ENCODE assay signal across 1 cellular context in the genomic region with DNA sequence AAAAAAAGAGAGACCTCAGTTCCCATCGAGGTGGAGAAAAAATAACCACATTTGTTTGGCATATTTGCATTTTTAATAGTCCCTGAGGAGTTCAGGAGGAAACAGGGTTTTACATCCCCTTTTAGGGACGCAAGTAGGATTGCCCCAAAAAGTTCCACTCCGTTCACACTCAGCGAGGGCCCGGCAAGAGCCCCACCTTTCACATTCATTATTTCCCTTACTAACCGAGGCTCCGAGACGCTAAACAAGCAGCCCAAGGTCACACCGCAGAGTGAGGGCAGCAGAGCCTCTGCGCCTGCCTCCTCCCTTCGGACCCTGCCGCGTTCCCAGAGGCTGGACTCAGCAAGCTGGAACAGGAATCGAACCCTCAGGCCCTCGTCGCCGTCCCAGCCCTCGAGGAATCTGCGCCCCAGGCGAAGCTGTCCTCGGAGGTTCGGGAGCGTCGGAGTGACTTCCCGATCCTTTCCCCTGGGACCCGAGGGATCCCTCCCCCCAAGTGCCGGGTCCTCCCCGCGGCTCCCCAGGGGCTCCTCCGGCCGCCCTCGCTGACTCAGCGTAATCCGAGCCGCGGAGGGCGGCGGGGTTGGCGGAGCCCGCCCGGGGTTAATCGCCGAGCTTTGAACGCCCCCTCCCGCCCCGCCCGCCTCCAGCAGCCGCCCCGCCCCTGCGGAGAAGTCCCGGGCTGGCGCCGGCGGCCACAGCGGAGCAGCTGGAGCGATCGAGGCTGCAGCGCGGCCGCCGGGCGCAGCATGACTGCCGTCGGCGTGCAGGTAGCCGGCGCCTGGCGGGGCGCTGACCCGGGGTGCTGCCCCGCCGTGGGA.
TF ChIP-seq lines count a peak whose summit lies in the region.

A gene with protein sequence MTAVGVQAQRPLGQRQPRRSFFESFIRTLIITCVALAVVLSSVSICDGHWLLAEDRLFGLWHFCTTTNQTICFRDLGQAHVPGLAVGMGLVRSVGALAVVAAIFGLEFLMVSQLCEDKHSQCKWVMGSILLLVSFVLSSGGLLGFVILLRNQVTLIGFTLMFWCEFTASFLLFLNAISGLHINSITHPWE (plus strand): TSS at position 700 of the 821 bp plus-strand sequence. CDS start 50 bp downstream, at position 750.

TF ChIP-seq in HepG2, 621 proteins besides CTCF, POLR2A, EP300 and RAD21 (continued from another document and continues in another):
- TF ChIP-seq, protein P1, sequence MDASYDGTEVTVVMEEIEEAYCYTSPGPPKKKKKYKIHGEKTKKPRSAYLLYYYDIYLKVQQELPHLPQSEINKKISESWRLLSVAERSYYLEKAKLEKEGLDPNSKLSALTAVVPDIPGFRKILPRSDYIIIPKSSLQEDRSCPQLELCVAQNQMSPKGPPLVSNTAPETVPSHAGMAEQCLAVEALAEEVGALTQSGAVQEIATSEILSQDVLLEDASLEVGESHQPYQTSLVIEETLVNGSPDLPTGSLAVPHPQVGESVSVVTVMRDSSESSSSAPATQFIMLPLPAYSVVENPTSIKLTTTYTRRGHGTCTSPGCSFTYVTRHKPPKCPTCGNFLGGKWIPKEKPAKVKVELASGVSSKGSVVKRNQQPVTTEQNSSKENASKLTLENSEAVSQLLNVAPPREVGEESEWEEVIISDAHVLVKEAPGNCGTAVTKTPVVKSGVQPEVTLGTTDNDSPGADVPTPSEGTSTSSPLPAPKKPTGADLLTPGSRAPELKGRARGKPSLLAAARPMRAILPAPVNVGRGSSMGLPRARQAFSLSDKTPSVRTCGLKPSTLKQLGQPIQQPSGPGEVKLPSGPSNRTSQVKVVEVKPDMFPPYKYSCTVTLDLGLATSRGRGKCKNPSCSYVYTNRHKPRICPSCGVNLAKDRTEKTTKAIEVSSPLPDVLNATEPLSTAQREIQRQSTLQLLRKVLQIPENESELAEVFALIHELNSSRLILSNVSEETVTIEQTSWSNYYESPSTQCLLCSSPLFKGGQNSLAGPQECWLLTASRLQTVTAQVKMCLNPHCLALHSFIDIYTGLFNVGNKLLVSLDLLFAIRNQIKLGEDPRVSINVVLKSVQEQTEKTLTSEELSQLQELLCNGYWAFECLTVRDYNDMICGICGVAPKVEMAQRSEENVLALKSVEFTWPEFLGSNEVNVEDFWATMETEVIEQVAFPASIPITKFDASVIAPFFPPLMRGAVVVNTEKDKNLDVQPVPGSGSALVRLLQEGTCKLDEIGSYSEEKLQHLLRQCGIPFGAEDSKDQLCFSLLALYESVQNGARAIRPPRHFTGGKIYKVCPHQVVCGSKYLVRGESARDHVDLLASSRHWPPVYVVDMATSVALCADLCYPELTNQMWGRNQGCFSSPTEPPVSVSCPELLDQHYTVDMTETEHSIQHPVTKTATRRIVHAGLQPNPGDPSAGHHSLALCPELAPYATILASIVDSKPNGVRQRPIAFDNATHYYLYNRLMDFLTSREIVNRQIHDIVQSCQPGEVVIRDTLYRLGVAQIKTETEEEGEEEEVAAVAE (CRISPR knock-in tag; IDR thresholded peaks at IDR 0.05; ENCODE audit: borderline replicate concordance) = peak; percentile 41; the same call in 1 of the 2 replicates
- TF ChIP-seq, protein P2, sequence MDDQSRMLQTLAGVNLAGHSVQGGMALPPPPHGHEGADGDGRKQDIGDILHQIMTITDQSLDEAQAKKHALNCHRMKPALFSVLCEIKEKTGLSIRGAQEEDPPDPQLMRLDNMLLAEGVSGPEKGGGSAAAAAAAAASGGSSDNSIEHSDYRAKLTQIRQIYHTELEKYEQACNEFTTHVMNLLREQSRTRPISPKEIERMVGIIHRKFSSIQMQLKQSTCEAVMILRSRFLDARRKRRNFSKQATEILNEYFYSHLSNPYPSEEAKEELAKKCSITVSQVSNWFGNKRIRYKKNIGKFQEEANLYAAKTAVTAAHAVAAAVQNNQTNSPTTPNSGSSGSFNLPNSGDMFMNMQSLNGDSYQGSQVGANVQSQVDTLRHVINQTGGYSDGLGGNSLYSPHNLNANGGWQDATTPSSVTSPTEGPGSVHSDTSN (CRISPR knock-in tag; IDR thresholded peaks at IDR 0.05; ENCODE audit: borderline replicate concordance) = 0 out of 2 replicates have a peak, but pooled peaks have one; percentile 26
- TF ChIP-seq XRCC5 (optimal IDR thresholded peaks at IDR 0.05; ENCODE audit: low read length) = peak; percentile 78
- TF ChIP-seq ZNF230 (CRISPR knock-in tag; IDR thresholded peaks at IDR 0.05) = peak; percentile 91; the same call in 1 of the 2 replicates
- peak; percentile 78; the same call in 1 of the 2 replicates for TF ChIP-seq ZNF331 (CRISPR knock-in tag; IDR thresholded peaks at IDR 0.05)
- no peak for TF ChIP-seq ZNF335 (CRISPR knock-in tag; IDR thresholded peaks at IDR 0.05)
- peak; percentile 89; the same call in 1 of the 2 replicates for TF ChIP-seq ZNF607 (CRISPR knock-in tag; IDR thresholded peaks at IDR 0.05; ENCODE audit: borderline replicate concordance)
- no peak for TF ChIP-seq NONO (IDR thresholded peaks at IDR 0.05)
- peak; percentile 84 for TF ChIP-seq NONO (CRISPR knock-in tag; conservative IDR thresholded peaks at IDR 0.05)
- TF ChIP-seq MED8 (CRISPR knock-in tag; IDR thresholded peaks at IDR 0.05; ENCODE audit: insufficient replicate concordance) = peak; percentile 65
- no peak for TF ChIP-seq SOX6 (IDR thresholded peaks at IDR 0.05)
- TF ChIP-seq SOX6 (CRISPR knock-in tag; IDR thresholded peaks at IDR 0.05) = peak; percentile 87
- TF ChIP-seq FOXA1 (IDR thresholded peaks at IDR 0.05) = no peak
- peak; percentile 34; the same call in 1 of the 2 replicates for TF ChIP-seq FOXA1 (CRISPR knock-in tag; IDR thresholded peaks at IDR 0.05)
- peak; percentile 77 for TF ChIP-seq ERF (CRISPR knock-in tag; IDR thresholded peaks at IDR 0.05)
- no peak for TF ChIP-seq SMC3 (IDR thresholded peaks at IDR 0.05; ENCODE audit: low read length)
- peak; percentile 95 for TF ChIP-seq ZNF746 (CRISPR knock-in tag; IDR thresholded peaks at IDR 0.05)
- peak; percentile 86; the same call in 1 of the 2 replicates for TF ChIP-seq ZSCAN30 (CRISPR knock-in tag; IDR thresholded peaks at IDR 0.05)
- 0 out of 2 replicates have a peak, but pooled peaks have one; percentile 11 for TF ChIP-seq JUND (CRISPR knock-in tag; IDR thresholded peaks at IDR 0.05)
- peak; percentile 80; the same call in 1 of the 2 replicates for TF ChIP-seq KDM5B (CRISPR knock-in tag; IDR thresholded peaks at IDR 0.05; ENCODE audit: borderline replicate concordance)
- no peak for TF ChIP-seq CHCHD3 (CRISPR knock-in tag; IDR thresholded peaks at IDR 0.05)
- peak; percentile 91 for TF ChIP-seq ZNF414 (CRISPR knock-in tag; IDR thresholded peaks at IDR 0.05)
- TF ChIP-seq SALL1 (CRISPR knock-in tag; IDR thresholded peaks at IDR 0.05) = peak; percentile 77
- TF ChIP-seq TCF12 (IDR thresholded peaks at IDR 0.05) = no peak
- TF ChIP-seq TCF12 (CRISPR knock-in tag; IDR thresholded peaks at IDR 0.05) = peak; percentile 61; the same call in 1 of the 2 replicates
- TF ChIP-seq, protein P3, sequence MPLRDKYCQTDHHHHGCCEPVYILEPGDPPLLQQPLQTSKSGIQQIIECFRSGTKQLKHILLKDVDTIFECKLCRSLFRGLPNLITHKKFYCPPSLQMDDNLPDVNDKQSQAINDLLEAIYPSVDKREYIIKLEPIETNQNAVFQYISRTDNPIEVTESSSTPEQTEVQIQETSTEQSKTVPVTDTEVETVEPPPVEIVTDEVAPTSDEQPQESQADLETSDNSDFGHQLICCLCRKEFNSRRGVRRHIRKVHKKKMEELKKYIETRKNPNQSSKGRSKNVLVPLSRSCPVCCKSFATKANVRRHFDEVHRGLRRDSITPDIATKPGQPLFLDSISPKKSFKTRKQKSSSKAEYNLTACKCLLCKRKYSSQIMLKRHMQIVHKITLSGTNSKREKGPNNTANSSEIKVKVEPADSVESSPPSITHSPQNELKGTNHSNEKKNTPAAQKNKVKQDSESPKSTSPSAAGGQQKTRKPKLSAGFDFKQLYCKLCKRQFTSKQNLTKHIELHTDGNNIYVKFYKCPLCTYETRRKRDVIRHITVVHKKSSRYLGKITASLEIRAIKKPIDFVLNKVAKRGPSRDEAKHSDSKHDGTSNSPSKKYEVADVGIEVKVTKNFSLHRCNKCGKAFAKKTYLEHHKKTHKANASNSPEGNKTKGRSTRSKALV (CRISPR knock-in tag; IDR thresholded peaks at IDR 0.05) = peak; percentile 62
- 0 out of 2 replicates have a peak, but pooled peaks have one; percentile 39 for TF ChIP-seq ZNF232 (CRISPR knock-in tag; IDR thresholded peaks at IDR 0.05; ENCODE audit: borderline replicate concordance)
- TF ChIP-seq ZNF263 (CRISPR knock-in tag; IDR thresholded peaks at IDR 0.05) = peak; percentile 98
- TF ChIP-seq, protein P4, sequence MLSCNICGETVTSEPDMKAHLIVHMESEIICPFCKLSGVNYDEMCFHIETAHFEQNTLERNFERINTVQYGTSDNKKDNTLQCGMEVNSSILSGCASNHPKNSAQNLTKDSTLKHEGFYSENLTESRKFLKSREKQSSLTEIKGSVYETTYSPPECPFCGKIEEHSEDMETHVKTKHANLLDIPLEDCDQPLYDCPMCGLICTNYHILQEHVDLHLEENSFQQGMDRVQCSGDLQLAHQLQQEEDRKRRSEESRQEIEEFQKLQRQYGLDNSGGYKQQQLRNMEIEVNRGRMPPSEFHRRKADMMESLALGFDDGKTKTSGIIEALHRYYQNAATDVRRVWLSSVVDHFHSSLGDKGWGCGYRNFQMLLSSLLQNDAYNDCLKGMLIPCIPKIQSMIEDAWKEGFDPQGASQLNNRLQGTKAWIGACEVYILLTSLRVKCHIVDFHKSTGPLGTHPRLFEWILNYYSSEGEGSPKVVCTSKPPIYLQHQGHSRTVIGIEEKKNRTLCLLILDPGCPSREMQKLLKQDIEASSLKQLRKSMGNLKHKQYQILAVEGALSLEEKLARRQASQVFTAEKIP (CRISPR knock-in tag; IDR thresholded peaks at IDR 0.05; ENCODE audit: borderline replicate concordance) = no peak
- TF ChIP-seq ZNF691 (CRISPR knock-in tag; IDR thresholded peaks at IDR 0.05; ENCODE audit: borderline replicate concordance, low read depth) = 0 out of 2 replicates have a peak, but pooled peaks have one; percentile 91
- peak; percentile 50; the same call in 1 of the 2 replicates for TF ChIP-seq ZNF773 (CRISPR knock-in tag; IDR thresholded peaks at IDR 0.05; ENCODE audit: borderline replicate concordance)
- peak; percentile 48 for TF ChIP-seq ZFX (CRISPR knock-in tag; IDR thresholded peaks at IDR 0.05; ENCODE audit: low read depth)
- TF ChIP-seq HNRNPK (IDR thresholded peaks at IDR 0.05; ENCODE audit: low read depth, low read length, poor library complexity, severe bottlenecking) = peak; percentile 78
- TF ChIP-seq NBN (conservative IDR thresholded peaks at IDR 0.05) = no peak
- peak; percentile 92 for TF ChIP-seq ZNF292 (CRISPR knock-in tag; IDR thresholded peaks at IDR 0.05; ENCODE audit: borderline replicate concordance, low read depth)
- peak; percentile 59; the same call in 1 of the 2 replicates for TF ChIP-seq PHF8 (CRISPR knock-in tag; IDR thresholded peaks at IDR 0.05)
- TF ChIP-seq NR2F1 (CRISPR knock-in tag; IDR thresholded peaks at IDR 0.05) = peak; percentile 53 to 64; a peak in 2 of 4 replicates
- TF ChIP-seq, protein P5, sequence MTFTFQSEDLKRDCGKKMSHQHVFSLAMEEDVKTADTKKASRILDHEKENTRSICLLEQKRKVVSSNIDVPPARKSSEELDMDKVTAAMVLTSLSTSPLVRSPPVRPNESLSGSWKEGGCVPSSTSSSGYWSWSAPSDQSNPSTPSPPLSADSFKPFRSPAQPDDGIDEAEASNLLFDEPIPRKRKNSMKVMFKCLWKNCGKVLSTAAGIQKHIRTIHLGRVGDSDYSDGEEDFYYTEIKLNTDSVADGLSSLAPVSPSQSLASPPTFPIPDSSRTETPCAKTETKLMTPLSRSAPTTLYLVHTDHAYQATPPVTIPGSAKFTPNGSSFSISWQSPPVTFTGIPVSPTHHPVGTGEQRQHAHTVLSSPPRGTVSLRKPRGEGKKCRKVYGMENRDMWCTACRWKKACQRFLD (CRISPR knock-in tag; IDR thresholded peaks at IDR 0.05; ENCODE audit: borderline replicate concordance) = 0 out of 2 replicates have a peak, but pooled peaks have one; percentile 85
- no peak for TF ChIP-seq ZNF205 (CRISPR knock-in tag; IDR thresholded peaks at IDR 0.05)
- TF ChIP-seq ZNF484 (CRISPR knock-in tag; IDR thresholded peaks at IDR 0.05; ENCODE audit: borderline replicate concordance, low read depth) = no peak
- TF ChIP-seq HOXA3 (CRISPR knock-in tag; IDR thresholded peaks at IDR 0.05) = peak; percentile 78
- no peak for TF ChIP-seq HCFC1 (IDR thresholded peaks at IDR 0.05; ENCODE audit: low read depth, low read length)
- TF ChIP-seq NFE2 (CRISPR knock-in tag; IDR thresholded peaks at IDR 0.05) = peak; percentile 83
- peak; percentile 17; the same call in 1 of the 2 replicates for TF ChIP-seq ZNF431 (CRISPR knock-in tag; IDR thresholded peaks at IDR 0.05; ENCODE audit: borderline replicate concordance, low read depth)
- TF ChIP-seq RARA (CRISPR knock-in tag; IDR thresholded peaks at IDR 0.05) = peak; percentile 86
- TF ChIP-seq GLI4 (CRISPR knock-in tag; IDR thresholded peaks at IDR 0.05; ENCODE audit: borderline replicate concordance) = peak; percentile 71; the same call in 1 of the 2 replicates
- peak; percentile 92 for TF ChIP-seq ZNF770 (CRISPR knock-in tag; IDR thresholded peaks at IDR 0.05)
- peak; percentile 57; the same call in 1 of the 2 replicates for TF ChIP-seq ZSCAN25 (CRISPR knock-in tag; IDR thresholded peaks at IDR 0.05)
